In the genomic region with DNA sequence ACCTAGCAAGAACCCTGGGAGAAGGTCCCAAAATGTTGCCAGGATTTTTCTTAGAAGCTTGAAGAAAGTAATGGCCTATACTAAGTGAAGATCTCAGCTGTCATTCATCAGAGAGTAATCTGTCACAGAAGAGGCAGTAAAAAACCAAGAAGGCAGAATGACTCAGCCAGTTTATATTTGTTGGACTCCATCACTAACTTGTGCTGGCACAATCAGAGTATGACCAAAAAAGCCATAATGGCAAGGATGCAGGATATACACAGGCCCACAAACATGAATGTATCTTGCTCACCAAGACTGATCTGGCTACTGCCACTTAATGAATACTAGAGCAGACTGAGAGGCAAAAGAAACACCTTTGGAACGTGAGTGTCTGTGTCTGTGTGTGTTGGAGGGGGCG, we compare ENCODE assay signal across 22 cellular contexts.
DNase-seq lines count a peak whose midpoint lies in the region; ATAC-seq and FAIRE-seq lines count a peak whose summit lies in the region.
"Had no signal": no experiment of that assay in that cellular context is flagged by ENCODE, and none has a peak within 500 bp of the region (broad histone marks: within the 10 kb centered on the region; RNA-seq: fewer than 3 reads in every experiment).

No MANE protein-coding gene starts in this region.

- no peak for ATAC-seq in HG02981 (IDR thresholded peaks at IDR 0.05; ENCODE audit: unreplicated experiment)
- ATAC-seq: A549, GM12878, Panc1 had no signal

- DNase-seq in GM19239 (ENCODE audit: insufficient read length, low spot score) = no peak
- peak; percentile 6 for DNase-seq in RPMI7951 (ENCODE audit: low read depth)
- DNase-seq in myocyte (ENCODE audit: low read depth) = peak; percentile 60
- DNase-seq in stromal cell of bone marrow (ENCODE audit: low read depth) = peak; percentile 6
- DNase-seq in NCI-H510A (lab: John Stamatoyannopoulos, UW) = no peak
- DNase-seq in NCI-H2227 (lab: John Stamatoyannopoulos, UW; ENCODE audit: unreplicated experiment) = no peak
- DNase-seq: AML-193; CD4-positive, alpha-beta T cell; DMS53; MV-4-11; NCI-H1105; NCI-H1436 treated with DMSO at 0.1 percent for 48 hours; NCI-H187 treated with DMSO at 0.1 percent for 48 hours; NCI-H446 treated with DMSO at 0.1 percent for 48 hours; NCI-H526 treated with DMSO at 0.1 percent for 48 hours; SIG-M5 had no signal

- FAIRE-seq in GM19239 (lab: Jason Lieb, UNC) = peak; percentile 26
- FAIRE-seq: A549, G401.6, GM12878, H54 had no signal

Comparison
In these comparisons a context has a peak if more than half of its experiments do, and no peak if none do; other contexts are left out.
1. DNase-seq: peak in RPMI7951 (single experiment), myocyte (single experiment) and stromal cell of bone marrow (single experiment); none in GM19239 (single experiment), NCI-H510A (single experiment) and NCI-H2227 (single experiment).